Comparison of ENCODE assay signal across 8 cellular contexts in genomic region chr19:10543420-10544241, GRCh38. TPM values are rescaled to one million over a fixed set of nuclear protein-coding genes. Genes with fewer than 3 reads are reported as not detected.
DNase-seq lines count a peak whose midpoint lies in the region; ATAC-seq and TF ChIP-seq lines count a peak whose summit lies in the region.

Gene ATG4D (plus strand): TSS chr19:10543904. CDS start chr19:10544091, 187 bp downstream.

- peaks cover 13% of the 10 kb centered on the region for H3K27me3 Mint-ChIP-seq in activated CD4-positive, alpha-beta T cell treated with anti-CD3 and anti-CD28 coated beads, Interleukin-2, amount 10 ng/mL, durations not matched to agents 24 days and 14 days

- no peaks in the 10 kb centered on the region for H3K9me3 Mint-ChIP-seq in activated CD4-positive, alpha-beta T cell treated with anti-CD3 and anti-CD28 coated beads, Interleukin-2, amount 10 ng/mL, durations not matched to agents 24 days and 14 days

- peak within 1 kb of the TSS; percentile 84 for H3K27ac Mint-ChIP-seq in activated CD4-positive, alpha-beta T cell treated with anti-CD3 and anti-CD28 coated beads, Interleukin-2, amount 10 ng/mL, durations not matched to agents 24 days and 14 days

- H3K36me3 Mint-ChIP-seq in activated CD4-positive, alpha-beta T cell treated with anti-CD3 and anti-CD28 coated beads, Interleukin-2, amount 10 ng/mL, durations not matched to agents 24 days and 14 days (ENCODE audit: low read depth): peaks cover 10% of the 10 kb centered on the region

- no peak for TF ChIP-seq CTCF in coronary artery (IDR thresholded peaks at IDR 0.05)

- H3K4me1 Mint-ChIP-seq in activated CD4-positive, alpha-beta T cell treated with anti-CD3 and anti-CD28 coated beads, Interleukin-2, amount 10 ng/mL, durations not matched to agents 24 days and 14 days: peaks cover 13% of the 10 kb centered on the region

- DNase-seq in NCI-H2081 (lab: John Stamatoyannopoulos, UW): peak; percentile 85 to 89
- DNase-seq in NCI-H2081 treated with DMSO at 0.1 percent for 48 hours (lab: John Stamatoyannopoulos, UW): no peak
- peak; percentile 56 for DNase-seq in NCI-H446 treated with DMSO at 0.1 percent for 48 hours (lab: John Stamatoyannopoulos, UW)
- DNase-seq in activated CD4-positive, alpha-beta T cell treated with anti-CD3 and anti-CD28 coated beads, Interleukin-2, amount 10 ng/mL, durations not matched to agents 24 days and 14 days: peak; percentile 93
- DNase-seq in coronary artery (ENCODE audit: low spot score): no peak
- peak; percentile 90 for DNase-seq in left lobe of liver (ENCODE audit: low spot score)
- DNase-seq in stimulated activated CD4-positive, alpha-beta T cell treated with anti-CD3 and anti-CD28 coated beads, Interleukin-2, amount 100 ng/mL, for 24 hours: peak; percentile 82 to 84

- peak within 1 kb of the TSS; percentile 90 for H3K4me3 Mint-ChIP-seq in activated CD4-positive, alpha-beta T cell treated with anti-CD3 and anti-CD28 coated beads, Interleukin-2, amount 10 ng/mL, durations not matched to agents 24 days and 14 days

- peak within 1 kb of the TSS; percentile 91 to 95 for H3K27ac ChIP-seq in coronary artery

- ATAC-seq in HG03135 (IDR thresholded peaks at IDR 0.05; ENCODE audit: unreplicated experiment) (peak; percentile 63), left lobe of liver (peak; percentile 85)

- peak within 1 kb of the TSS; percentile 89 for H3K4me3 ChIP-seq in coronary artery

- intact Hi-C loops in activated CD4-positive, alpha-beta T cell treated with anti-CD3 and anti-CD28 coated beads, Interleukin-2, amount 10 ng/mL, durations not matched to agents 24 days and 14 days (cut with micrococcal nuclease): loop anchor here (1.0 to 2.0 kb wide), 2 partner anchors 25 to 29 kb away; partner anchors contain the start of gene CDKN2D

RNA-seq across cellular contexts. Expression of gene ATG4D, which starts in this region (rescaled TPM):
- total RNA-seq in activated CD4-positive, alpha-beta T cell treated with anti-CD3 and anti-CD28 coated beads, Interleukin-2, amount 10 ng/mL, durations not matched to agents 24 days and 14 days: 36.7 and 40.8 TPM in 2 replicates
- 11.6 TPM for total RNA-seq in left lobe of liver

Comparison
In these comparisons a context has a peak if more than half of its experiments do, and no peak if none do; other contexts are left out.
1. DNase-seq: peak in NCI-H2081 (2 of 2), NCI-H446 treated with DMSO at 0.1 percent for 48 hours (single experiment), activated CD4-positive, alpha-beta T cell treated with anti-CD3 and anti-CD28 coated beads, Interleukin-2, amount 10 ng/mL, durations not matched to agents 24 days and 14 days (single experiment), left lobe of liver (single experiment) and stimulated activated CD4-positive, alpha-beta T cell treated with anti-CD3 and anti-CD28 coated beads, Interleukin-2, amount 100 ng/mL, for 24 hours (2 of 2); none in NCI-H2081 treated with DMSO at 0.1 percent for 48 hours (single experiment) and coronary artery (single experiment).